8 cellular contexts compared by ENCODE assay signal in the genomic region with DNA sequence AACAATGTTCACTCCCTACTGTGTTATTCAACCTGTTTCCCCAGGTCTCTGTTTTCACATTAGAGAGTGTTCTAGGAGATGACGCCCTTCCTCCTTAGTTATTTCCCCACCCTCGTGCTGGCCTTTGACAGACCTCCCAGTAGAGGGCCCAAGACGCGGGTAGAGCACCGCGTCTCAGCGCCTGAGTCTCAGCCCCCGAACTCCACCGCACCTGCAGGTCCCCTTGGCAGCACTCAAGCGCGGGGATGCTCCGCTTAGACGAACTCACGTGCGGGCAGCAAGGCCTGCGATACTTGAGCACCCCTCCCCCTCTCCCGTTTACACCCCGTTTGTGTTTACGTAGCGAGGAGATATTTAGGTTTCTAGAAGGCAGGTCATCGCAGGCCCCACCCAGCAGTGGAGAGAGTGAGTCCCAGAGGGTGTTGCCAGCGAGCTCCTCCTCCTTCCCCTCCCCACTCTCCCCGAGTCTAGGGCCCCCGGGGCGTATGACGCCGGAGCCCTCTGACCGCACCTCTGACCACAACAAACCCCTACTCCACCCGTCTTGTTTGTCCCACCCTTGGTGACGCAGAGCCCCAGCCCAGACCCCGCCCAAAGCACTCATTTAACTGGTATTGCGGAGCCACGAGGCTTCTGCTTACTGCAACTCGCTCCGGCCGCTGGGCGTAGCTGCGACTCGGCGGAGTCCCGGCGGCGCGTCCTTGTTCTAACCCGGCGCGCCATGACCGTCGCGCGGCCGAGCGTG. TPM values are rescaled to one million over a fixed set of nuclear protein-coding genes. Genes with fewer than 3 reads are reported as not detected.
DNase-seq lines count a peak whose midpoint lies in the region; ATAC-seq, FAIRE-seq and TF ChIP-seq lines count a peak whose summit lies in the region.

A gene with protein sequence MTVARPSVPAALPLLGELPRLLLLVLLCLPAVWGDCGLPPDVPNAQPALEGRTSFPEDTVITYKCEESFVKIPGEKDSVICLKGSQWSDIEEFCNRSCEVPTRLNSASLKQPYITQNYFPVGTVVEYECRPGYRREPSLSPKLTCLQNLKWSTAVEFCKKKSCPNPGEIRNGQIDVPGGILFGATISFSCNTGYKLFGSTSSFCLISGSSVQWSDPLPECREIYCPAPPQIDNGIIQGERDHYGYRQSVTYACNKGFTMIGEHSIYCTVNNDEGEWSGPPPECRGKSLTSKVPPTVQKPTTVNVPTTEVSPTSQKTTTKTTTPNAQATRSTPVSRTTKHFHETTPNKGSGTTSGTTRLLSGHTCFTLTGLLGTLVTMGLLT (plus strand): TSS at position 634 of the 745 bp plus-strand sequence. CDS start 88 bp downstream, at position 722.

- H3K9me3 ChIP-seq in BLaER1 treated with 17β-estradiol and CSF1 and Interleukin-3, amounts not matched to agents 10 nM and 100 nM (replicated peaks in 1 of 11), result no peaks in the 10 kb centered on the region
- no peaks in the 10 kb centered on the region for H3K9me3 ChIP-seq in HepG2 (ENCODE audit: low read length)

- TF ChIP-seq EP300 in HepG2 (IDR thresholded peaks at IDR 0.05; ENCODE audit: low read depth in 2 of 2, low read length in 2 of 2), result no peak
- no peak; the same call in 1 of the 2 replicates for TF ChIP-seq EP300 in HepG2 (CRISPR knock-in tag; IDR thresholded peaks at IDR 0.05; ENCODE audit: borderline replicate concordance)

- no peak; the same call in 1 of the 2 replicates for TF ChIP-seq RAD21 in HepG2 (CRISPR knock-in tag; IDR thresholded peaks at IDR 0.05)

- FAIRE-seq in GM19239 (lab: Jason Lieb, UNC), result peak; percentile 96
- peak; percentile 68 for FAIRE-seq in HepG2 (lab: Jason Lieb, UNC)

- peak within 1 kb of the TSS; percentile 90 to 100 (median 95) for H3K9ac ChIP-seq in BLaER1 treated with 17β-estradiol and CSF1 and Interleukin-3, amounts not matched to agents 10 nM and 100 nM
- H3K9ac ChIP-seq in HepG2 (ENCODE audit: insufficient read depth, low read depth, low read length), result peak within 1 kb of the TSS; percentile 85

- TF ChIP-seq CTCF in HepG2 (CRISPR knock-in tag; IDR thresholded peaks at IDR 0.05), result peak; percentile 52

- CTCF ChIA-PET in HepG2 (lab: Yijun Ruan, JAX; ENCODE audit: low intra/inter-chr PET ratio, low total read pairs), result interaction anchor here (1.0 kb wide), 1 partner anchor 237 kb away, joined by 3 read pairs; no protein-coding TSS in a partner anchor

- TF ChIP-seq POLR2A in HepG2 (IDR thresholded peaks at IDR 0.05; ENCODE audit: insufficient read depth in 1 of 2, low read depth in 2 of 2, low read length in 2 of 2), result peak in 1 of 2 experiments; percentile 69; a peak in 1 of 4 replicates

- 1% methylated on average over 36 of the region's 53 CpGs for WGBS in HepG2 (ENCODE audit: low lambda C conversion rate)

- H4K20me1 ChIP-seq in BLaER1 treated with 17β-estradiol and CSF1 and Interleukin-3, amounts not matched to agents 10 nM and 100 nM, result peaks cover 0 to 40% (median 0%) of the 10 kb centered on the region in 11 experiments; a peak in 5 of 22 replicates
- no peaks in the 10 kb centered on the region for H4K20me1 ChIP-seq in HepG2 (ENCODE audit: insufficient read depth, low read length)

- peak within 1 kb of the TSS; percentile 78 to 99 (median 89) for H3K4me3 ChIP-seq in BLaER1 treated with 17β-estradiol and CSF1 and Interleukin-3, amounts not matched to agents 10 nM and 100 nM
- peak within 1 kb of the TSS; percentile 72 to 91 (median 83) for H3K4me3 ChIP-seq in HepG2 (replicated peaks in 1 of 3; ENCODE audit: insufficient read depth in 1 of 3, low read depth in 2 of 3, low read length in 3 of 3)

- H3K79me2 ChIP-seq in HepG2 (ENCODE audit: insufficient read depth, low read length), result no peaks in the 10 kb centered on the region

- no TSS peak for BruUV-seq in HepG2 (replicated peaks; lab: Mats Ljungman, UMichigan)

- DNase-seq in GM19239 (ENCODE audit: insufficient read length, low spot score) (peak; percentile 73), NCI-H748 (lab: John Stamatoyannopoulos, UW; ENCODE audit: unreplicated experiment) (peak; percentile 97), dermis blood vessel endothelial cell (peak; percentile 97), HepG2 (ENCODE audit: low spot score) (peak; percentile 91)
- peak; percentile 96 to 98 for DNase-seq in activated CD4-positive, alpha-beta T cell treated with anti-CD3 and anti-CD28 coated beads, Interleukin-2, amount 50 U/mL, for 48 hours
- peak; percentile 92 for DNase-seq in stimulated activated CD4-positive, alpha-beta T cell treated with anti-CD3 and anti-CD28 coated beads, Interleukin-4, amount 100 ng/mL, for 1 hour

- H3K4me2 ChIP-seq in BLaER1 treated with 17β-estradiol and CSF1 and Interleukin-3, amounts not matched to agents 10 nM and 100 nM, result peak within 1 kb of the TSS; percentile 79 to 98 (median 89)
- H3K4me2 ChIP-seq in HepG2 (ENCODE audit: low read depth, low read length), result peak within 1 kb of the TSS; percentile 92

- peaks cover 21 to 61% (median 33%) of the 10 kb centered on the region in 10 experiments for H3K4me1 ChIP-seq in BLaER1 treated with 17β-estradiol and CSF1 and Interleukin-3, amounts not matched to agents 10 nM and 100 nM
- peaks cover 14% of the 10 kb centered on the region; the same call in 1 of the 2 replicates for H3K4me1 ChIP-seq in HepG2 (ENCODE audit: insufficient read depth, low read length)

- intact Hi-C loops in HepG2 (cut with micrococcal nuclease; ENCODE audit: unreplicated experiment), result loop anchor here (1.0 to 5.0 kb wide), 3 partner anchors 80 to 234 kb away; a partner anchor contains a TSS

- no peaks in the 10 kb centered on the region for H3K27me3 ChIP-seq in BLaER1 treated with 17β-estradiol and CSF1 and Interleukin-3, amounts not matched to agents 10 nM and 100 nM
- no peaks in the 10 kb centered on the region; a peak in 2 of 5 replicates for H3K27me3 ChIP-seq in HepG2 (ENCODE audit: control insufficient read depth in 1 of 2, insufficient read depth in 2 of 2, low read length in 2 of 2)

- POLR2A ChIA-PET in HepG2 (lab: Yijun Ruan, JAX), result interaction anchor here (0.6 to 2.2 kb wide), 22 partner anchors 9 to 296 kb away, joined by 3 to 25 read pairs (median 6); a partner anchor contains a TSS

- H3K36me3 ChIP-seq in BLaER1 treated with 17β-estradiol and CSF1 and Interleukin-3, amounts not matched to agents 10 nM and 100 nM, result peaks cover 4 to 40% (median 28%) of the 10 kb centered on the region in 11 experiments; a peak in 21 of 22 replicates
- no peaks in the 10 kb centered on the region for H3K36me3 ChIP-seq in HepG2 (replicated peaks in 1 of 2; ENCODE audit: control insufficient read depth in 1 of 2, insufficient read depth in 2 of 2, low read length in 2 of 2)

- in situ Hi-C loops in HepG2 (cut with HindIII; ENCODE audit: extremely low pct_ligation_motif_present, low pct_unique_long_range_greater_than_20kb), result no loop called here

- ATAC-seq in HG03457 (IDR thresholded peaks at IDR 0.05; ENCODE audit: unreplicated experiment) (peak; percentile 91), HepG2 (peak; percentile 95)

- H2AFZ ChIP-seq in HepG2 (ENCODE audit: low read length), result peak within 1 kb of the TSS; percentile 88

- peak within 1 kb of the TSS; percentile 89 to 99 (median 94) for H3K27ac ChIP-seq in BLaER1 treated with 17β-estradiol and CSF1 and Interleukin-3, amounts not matched to agents 10 nM and 100 nM
- peak within 1 kb of the TSS; percentile 55 for H3K27ac ChIP-seq in HepG2 (ENCODE audit: extremely low read length, insufficient read depth, low read length)

TF ChIP-seq in HepG2, 621 proteins besides CTCF, POLR2A, EP300 and RAD21 (continues in another document):
- TF ChIP-seq, protein P1, sequence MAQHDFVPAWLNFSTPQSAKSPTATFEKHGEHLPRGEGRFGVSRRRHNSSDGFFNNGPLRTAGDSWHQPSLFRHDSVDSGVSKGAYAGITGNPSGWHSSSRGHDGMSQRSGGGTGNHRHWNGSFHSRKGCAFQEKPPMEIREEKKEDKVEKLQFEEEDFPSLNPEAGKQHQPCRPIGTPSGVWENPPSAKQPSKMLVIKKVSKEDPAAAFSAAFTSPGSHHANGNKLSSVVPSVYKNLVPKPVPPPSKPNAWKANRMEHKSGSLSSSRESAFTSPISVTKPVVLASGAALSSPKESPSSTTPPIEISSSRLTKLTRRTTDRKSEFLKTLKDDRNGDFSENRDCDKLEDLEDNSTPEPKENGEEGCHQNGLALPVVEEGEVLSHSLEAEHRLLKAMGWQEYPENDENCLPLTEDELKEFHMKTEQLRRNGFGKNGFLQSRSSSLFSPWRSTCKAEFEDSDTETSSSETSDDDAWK (CRISPR knock-in tag; IDR thresholded peaks at IDR 0.05), result no peak

RNA-seq across cellular contexts. Expression of the gene that starts here (rescaled TPM):
- 87.5 and 130 TPM in 2 replicates for total RNA-seq in dermis blood vessel endothelial cell
- 2.7 and 6.0 TPM in 2 replicates for total RNA-seq in HepG2 (2016; rRNA removed; fragmentation: Illumina TruSeq; extraction: Trizol)
- total RNA-seq in HepG2 (2016; cell fraction: cytosol; rRNA removed; fragmentation: Illumina TruSeq; extraction: Trizol; ENCODE audit: low read depth), result 0.79 and 0.91 TPM in 2 replicates
- total RNA-seq in HepG2 (2016; cell fraction: insoluble cytoplasmic fraction; rRNA removed; fragmentation: Illumina TruSeq; extraction: Trizol), result 2.9 and 6.1 TPM in 2 replicates
- 1.9 TPM in 2 replicates for total RNA-seq in HepG2 (2016; cell fraction: membrane; rRNA removed; fragmentation: Illumina TruSeq; extraction: Trizol)
- 7.4 and 8.5 TPM in 2 replicates for total RNA-seq in HepG2 (2016; cell fraction: nucleus; rRNA removed; fragmentation: Illumina TruSeq; extraction: Trizol)
- polyA plus RNA-seq in HepG2 (2011; rRNA removed), result 48.7 and 56.0 TPM in 2 replicates
- 28.9 and 51.0 TPM in 2 replicates for polyA plus RNA-seq in HepG2 (2011; cell fraction: cytosol; rRNA removed)
- polyA plus RNA-seq in HepG2 (2011; cell fraction: nucleus; rRNA removed), result 11.6 and 15.8 TPM in 2 replicates
- 36.4 and 48.7 TPM in 2 replicates for polyA plus RNA-seq in HepG2 (2012)
- polyA plus RNA-seq in HepG2 (2016; cell fraction: cytosol; fragmentation: Illumina TruSeq; extraction: Trizol; ENCODE audit: low read depth), result 1.5 and 1.8 TPM in 2 replicates
- polyA plus RNA-seq in HepG2 (2016; cell fraction: insoluble cytoplasmic fraction; fragmentation: Illumina TruSeq; extraction: Trizol; ENCODE audit: low read depth), result 4.6 and 4.8 TPM in 2 replicates
- 2.2 and 2.3 TPM in 2 replicates for polyA plus RNA-seq in HepG2 (2016; cell fraction: membrane; fragmentation: Illumina TruSeq; extraction: Trizol; ENCODE audit: low read depth)
- 11.4 and 16.1 TPM in 2 replicates for polyA plus RNA-seq in HepG2 (2016; cell fraction: nucleus; fragmentation: Illumina TruSeq; extraction: Trizol; ENCODE audit: insufficient read depth, low read depth)
- 17.0 and 617 TPM in 2 replicates for polyA minus RNA-seq in HepG2 (2011; rRNA and poly(A)+ RNA removed; ENCODE audit: low replicate concordance)
- polyA minus RNA-seq in HepG2 (2011; cell fraction: cytosol; rRNA and poly(A)+ RNA removed), result 24.7 and 25.8 TPM in 2 replicates
- polyA minus RNA-seq in HepG2 (2011; cell fraction: nucleus; rRNA and poly(A)+ RNA removed), result 42.5 and 44.9 TPM in 2 replicates

Comparison
In these comparisons a context has a peak if more than half of its experiments do, and no peak if none do; other contexts are left out.
1. Peak in every context shown above with its lines: DNase-seq, ATAC-seq, H3K4me3 ChIP-seq and H3K27ac ChIP-seq.